In the genomic region with DNA sequence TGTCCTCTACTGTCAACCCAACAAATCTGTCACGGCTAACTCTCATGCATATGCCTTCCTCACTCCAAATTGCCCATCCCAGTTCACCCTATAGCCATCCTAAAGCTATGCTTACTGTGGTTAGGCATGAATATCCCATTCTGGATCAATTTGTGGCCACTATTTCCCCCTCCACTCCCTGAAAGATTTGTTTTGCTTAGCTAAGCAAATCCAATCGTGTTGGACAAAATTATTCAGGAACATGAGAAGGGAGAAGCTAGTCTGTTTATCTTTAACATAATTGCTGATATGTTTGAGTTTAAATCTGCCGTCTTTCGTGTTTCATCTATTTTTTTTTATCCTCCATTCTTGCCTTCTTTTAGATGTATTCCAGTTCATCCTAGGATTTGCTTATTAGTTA, we compare ENCODE assay signal across 1 cellular context.
TF ChIP-seq lines count a peak whose summit lies in the region.

No MANE protein-coding gene starts in this region.

TF ChIP-seq in GM23338, 12 proteins besides CTCF, POLR2A, EP300 and RAD21 (continued from another document):
- TF ChIP-seq CREB1 (CRISPR knock-in tag; IDR thresholded peaks at IDR 0.05; ENCODE audit: low read depth) = no peak
- no peak for TF ChIP-seq ZNF462 (CRISPR knock-in tag; IDR thresholded peaks at IDR 0.05)
